In the genomic region with DNA sequence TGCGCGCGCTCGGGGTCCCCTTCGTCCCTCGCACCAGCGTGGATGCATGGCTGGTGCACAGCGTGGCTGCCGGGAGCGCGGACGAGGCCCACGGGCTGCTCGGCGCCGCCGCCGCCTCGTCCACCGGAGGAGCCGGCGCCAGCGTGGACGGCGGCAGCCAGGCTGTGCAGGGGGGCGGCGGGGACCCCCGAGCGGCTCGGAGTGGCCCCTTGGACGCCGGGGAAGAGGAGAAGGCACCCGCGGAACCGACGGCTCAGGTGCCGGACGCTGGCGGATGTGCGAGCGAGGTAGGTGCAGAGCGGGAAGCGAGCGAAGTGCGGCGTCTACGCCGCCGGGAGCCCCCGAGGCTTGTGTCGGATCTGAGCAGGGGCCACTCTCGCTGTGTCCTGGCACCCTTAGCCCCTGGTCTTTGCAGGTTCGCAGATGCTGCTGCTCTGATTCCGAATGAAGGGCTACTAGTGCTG, we compare ENCODE assay signal across 8 cellular contexts. TPM values are rescaled to one million over a fixed set of nuclear protein-coding genes. Genes with fewer than 3 reads are reported as not detected.
DNase-seq lines count a peak whose midpoint lies in the region; ATAC-seq and TF ChIP-seq lines count a peak whose summit lies in the region.
"Not testable (repeated sequence)": the region's sequence is repeated elsewhere in the genome, so short reads cannot be mapped to it uniquely, and the experiment has no call there.

No MANE protein-coding gene starts in this region.

- H3K9me3 Mint-ChIP-seq in activated naive CD4-positive, alpha-beta T cell treated with anti-CD3 and anti-CD28 coated beads, Interleukin-2, amount 50 U/mL, for 72 hours; naive thymus-derived CD4-positive, alpha-beta T cell; stimulated activated naive B cell treated with anti-CD40 and anti-IgM and Interleukin-4, amounts not matched to agents 10 μg/mL and 1 μg/mL and 100 μg/mL, for 72 hours: not testable (repeated sequence)

- not testable (repeated sequence) for H4K20me1 ChIP-seq in SU-DHL-6 (ENCODE audit: low read depth, low read length)

- H3K4me1 Mint-ChIP-seq in naive thymus-derived CD4-positive, alpha-beta T cell = peaks cover 23 to 62% (median 57%) of the 10 kb centered on the region in 7 donors
- H3K4me1 Mint-ChIP-seq in stimulated activated naive B cell treated with anti-CD40 and anti-IgM and Interleukin-4, amounts not matched to agents 10 μg/mL and 1 μg/mL and 100 μg/mL, for 72 hours = peaks cover 41 to 56% of the 10 kb centered on the region in 2 donors

- H3K4me1 ChIP-seq in naive thymus-derived CD4-positive, alpha-beta T cell (ENCODE audit: control insufficient read depth in 2 of 2, insufficient read depth in 2 of 2, low read length in 2 of 2) = peaks cover 30 to 38% of the 10 kb centered on the region in 2 donors

- not testable (repeated sequence) for TF ChIP-seq CTCF in SU-DHL-6 (IDR thresholded peaks at IDR 0.05; ENCODE audit: insufficient read depth, low read length, poor library complexity, severe bottlenecking); foreskin fibroblast (IDR thresholded peaks at IDR 0.05; ENCODE audit: low read depth, low read length)

- H3K36me3 Mint-ChIP-seq in activated naive CD4-positive, alpha-beta T cell treated with anti-CD3 and anti-CD28 coated beads, Interleukin-2, amount 50 U/mL, for 72 hours = peaks cover 4 to 12% of the 10 kb centered on the region in 2 donors
- peaks cover 0 to 20% (median 0%) of the 10 kb centered on the region in 5 donors for H3K36me3 Mint-ChIP-seq in naive thymus-derived CD4-positive, alpha-beta T cell
- not testable (repeated sequence) for H3K36me3 Mint-ChIP-seq in stimulated activated naive B cell treated with anti-CD40 and anti-IgM and Interleukin-4, amounts not matched to agents 10 μg/mL and 1 μg/mL and 100 μg/mL, for 72 hours

- peak overlapping the region; percentile 85 to 100 (median 91) for H3K4me3 Mint-ChIP-seq in naive thymus-derived CD4-positive, alpha-beta T cell
- peak overlapping the region; percentile 89 to 93 for H3K4me3 Mint-ChIP-seq in stimulated activated naive B cell treated with anti-CD40 and anti-IgM and Interleukin-4, amounts not matched to agents 10 μg/mL and 1 μg/mL and 100 μg/mL, for 72 hours

- H3K27me3 Mint-ChIP-seq in naive thymus-derived CD4-positive, alpha-beta T cell; stimulated activated naive B cell treated with anti-CD40 and anti-IgM and Interleukin-4, amounts not matched to agents 10 μg/mL and 1 μg/mL and 100 μg/mL, for 72 hours: not testable (repeated sequence)

- intact Hi-C loops in naive thymus-derived CD4-positive, alpha-beta T cell (cut with micrococcal nuclease) = loop anchor here (1.0 to 10.0 kb wide), 12 partner anchors 41 to 1509 kb away; a partner anchor contains a TSS

- H3K27ac ChIP-seq in SU-DHL-6 (ENCODE audit: low read depth, low read length) = not testable (repeated sequence)
- peak overlapping the region; percentile 73 for H3K27ac ChIP-seq in naive thymus-derived CD4-positive, alpha-beta T cell (ENCODE audit: low read depth, low read length)

- peak overlapping the region; percentile 91 to 93 for H3K27ac Mint-ChIP-seq in activated naive CD4-positive, alpha-beta T cell treated with anti-CD3 and anti-CD28 coated beads, Interleukin-2, amount 50 U/mL, for 72 hours
- H3K27ac Mint-ChIP-seq in naive thymus-derived CD4-positive, alpha-beta T cell = peak overlapping the region; percentile 55 to 97 (median 87)
- peak overlapping the region; percentile 53 for H3K27ac Mint-ChIP-seq in stimulated activated naive B cell treated with anti-CD40 and anti-IgM and Interleukin-4, amounts not matched to agents 10 μg/mL and 1 μg/mL and 100 μg/mL, for 72 hours

- H3K36me3 ChIP-seq in SU-DHL-6 (ENCODE audit: low read length); naive thymus-derived CD4-positive, alpha-beta T cell (ENCODE audit: control insufficient read depth in 2 of 3, insufficient read depth in 3 of 3, low read length in 3 of 3): not testable (repeated sequence)

- not testable (repeated sequence) for H3K9me2 ChIP-seq in SU-DHL-6 (replicated peaks; ENCODE audit: insufficient read depth, low read length)

- H3K4me3 ChIP-seq in SU-DHL-6 (ENCODE audit: insufficient read depth, low read length, poor library complexity, severe bottlenecking) = peak overlapping the region; percentile 55
- H3K4me3 ChIP-seq in foreskin fibroblast (ENCODE audit: low read depth in 1 of 2, low read length in 2 of 2) = peak overlapping the region; percentile 47 to 48
- H3K4me3 ChIP-seq in naive thymus-derived CD4-positive, alpha-beta T cell (ENCODE audit: low read length) = peak overlapping the region; percentile 77

- POLR2A ChIA-PET in naive thymus-derived CD4-positive, alpha-beta T cell (lab: Charles Lee) = interaction anchor here (0.9 to 2.9 kb wide), 12 partner anchors 8 to 64 kb away, joined by 3 to 73 read pairs (median 8); a partner anchor contains a TSS

- CTCF ChIA-PET in naive thymus-derived CD4-positive, alpha-beta T cell (lab: Charles Lee) = interaction anchor here (0.5 to 2.2 kb wide), 6 partner anchors 9 to 74 kb away, joined by 3 to 18 read pairs (median 3); a partner anchor contains a TSS

- not testable (repeated sequence) for H3K27me3 ChIP-seq in SU-DHL-6 (ENCODE audit: low read length); naive thymus-derived CD4-positive, alpha-beta T cell (ENCODE audit: control insufficient read depth in 2 of 2, insufficient read depth in 2 of 2, low read length in 2 of 2)

- peak overlapping the region; percentile 61 for H3K4me2 ChIP-seq in SU-DHL-6 (ENCODE audit: low read depth, low read length, poor library complexity, severe bottlenecking)

- not testable (repeated sequence) for H3K9me3 ChIP-seq in SU-DHL-6 (ENCODE audit: insufficient read depth, low read length); naive thymus-derived CD4-positive, alpha-beta T cell (ENCODE audit: control insufficient read depth in 2 of 3, low read length in 3 of 3)

- not testable (repeated sequence) for H3F3A ChIP-seq in SU-DHL-6 (ENCODE audit: insufficient read depth)

- peak; percentile 26 for DNase-seq in DMS153 treated with DMSO at 0.1 percent for 48 hours (lab: John Stamatoyannopoulos, UW; ENCODE audit: unreplicated experiment)
- peak; percentile 43 to 67 for DNase-seq in activated naive CD4-positive, alpha-beta T cell treated with anti-CD3 and anti-CD28 coated beads, Interleukin-2, amount 50 U/mL, for 72 hours (ENCODE audit: low spot score in 2 of 2)
- DNase-seq in foreskin fibroblast = peak in 1 of 2 donors; percentile 31
- DNase-seq in naive thymus-derived CD4-positive, alpha-beta T cell = peak in 8 of 9 donors; percentile 18 to 56 (median 41)
- DNase-seq in stimulated activated naive B cell treated with anti-CD40 and anti-IgM and Interleukin-4, amounts not matched to agents 10 μg/mL and 1 μg/mL and 100 μg/mL, for 72 hours = peak; percentile 15

- peak overlapping the region; percentile 56 for H3K9ac ChIP-seq in SU-DHL-6 (ENCODE audit: low read length)

- H2AFZ ChIP-seq in SU-DHL-6 (ENCODE audit: low read depth, low read length, severe bottlenecking) = peak overlapping the region; percentile 76

- not testable (repeated sequence) for H3K79me2 ChIP-seq in SU-DHL-6 (ENCODE audit: insufficient read depth, low read length)

- ATAC-seq in GM21423 (IDR thresholded peaks at IDR 0.05; ENCODE audit: unreplicated experiment) (peak; percentile 12), HG03280 (IDR thresholded peaks at IDR 0.05; ENCODE audit: unreplicated experiment) (peak; percentile 24)
- ATAC-seq in activated naive CD4-positive, alpha-beta T cell treated with anti-CD3 and anti-CD28 coated beads, Interleukin-2, amount 50 U/mL, for 72 hours = peak in 1 of 2 donors; percentile 33
- peak; percentile 18 for ATAC-seq in naive thymus-derived CD4-positive, alpha-beta T cell
- ATAC-seq in stimulated activated naive B cell treated with anti-CD40 and anti-IgM and Interleukin-4, amounts not matched to agents 10 μg/mL and 1 μg/mL and 100 μg/mL, for 72 hours (replicated peaks) = peak; percentile 23 to 31

RNA-seq across cellular contexts. Expression of a gene that starts 0.8 kb away (rescaled TPM):
- 10 to 100 TPM; 13.0 to 24.0 TPM for total RNA-seq in activated naive CD4-positive, alpha-beta T cell treated with anti-CD3 and anti-CD28 coated beads, Interleukin-2, amount 50 U/mL, for 72 hours
- total RNA-seq in naive thymus-derived CD4-positive, alpha-beta T cell = 10 to 100 TPM in 1 of 5 experiments, 1 to 10 TPM in 4; 1.1 to 49.5 (median 4.5) TPM
- polyA plus RNA-seq in naive thymus-derived CD4-positive, alpha-beta T cell = 1 to 10 TPM; 2.6 to 4.8 TPM

RNA-seq across cellular contexts. Expression of a gene that starts 47.7 kb away (rescaled TPM):
- total RNA-seq in activated naive CD4-positive, alpha-beta T cell treated with anti-CD3 and anti-CD28 coated beads, Interleukin-2, amount 50 U/mL, for 72 hours = 100 to 1,000 TPM; 695 to 940 TPM
- total RNA-seq in naive thymus-derived CD4-positive, alpha-beta T cell = 100 to 1,000 TPM; 394 to 702 (median 437) TPM
- 100 to 1,000 TPM; 612 to 833 TPM for polyA plus RNA-seq in naive thymus-derived CD4-positive, alpha-beta T cell

RNA-seq across cellular contexts. Expression of a gene that starts 48.7 kb away (rescaled TPM):
- 100 to 1,000 TPM; 212 to 271 TPM for total RNA-seq in activated naive CD4-positive, alpha-beta T cell treated with anti-CD3 and anti-CD28 coated beads, Interleukin-2, amount 50 U/mL, for 72 hours
- total RNA-seq in naive thymus-derived CD4-positive, alpha-beta T cell = 100 to 1,000 TPM; 103 to 214 (median 155) TPM
- 100 to 1,000 TPM in 1 of 2 donors, 10 to 100 TPM in 1; 86.9 to 111 TPM for polyA plus RNA-seq in naive thymus-derived CD4-positive, alpha-beta T cell
